Comparison of ENCODE assay signal across 8 cellular contexts in genomic region chr5:35815089-35815936, GRCh38. TPM values are rescaled to one million over a fixed set of nuclear protein-coding genes. Genes with fewer than 3 reads are reported as not detected.
DNase-seq lines count a peak whose midpoint lies in the region; ATAC-seq and TF ChIP-seq lines count a peak whose summit lies in the region.

No MANE protein-coding gene starts in this region.

- CTCF ChIA-PET in A673 (lab: Charles Lee): no interaction called here
- CTCF ChIA-PET in activated CD4-positive, alpha-beta memory T cell treated with anti-CD3 and anti-CD28 coated beads, Interleukin-2, amount 10 ng/mL, durations not matched to agents 7 days and 5 days (lab: Charles Lee): no interaction called here

- BruUV-seq in A673 (replicated peaks; lab: Mats Ljungman, UMichigan): no TSS peak

- TF ChIP-seq EP300 in tibial nerve (IDR thresholded peaks at IDR 0.05): no peak

- POLR2A ChIA-PET in A673 (lab: Charles Lee; ENCODE audit: low non-redundant PET): no interaction called here
- POLR2A ChIA-PET in activated CD4-positive, alpha-beta memory T cell treated with anti-CD3 and anti-CD28 coated beads, Interleukin-2, amount 10 ng/mL, durations not matched to agents 7 days and 5 days (lab: Charles Lee): interaction anchor here (1.0 to 2.1 kb wide), 3 partner anchors 34 to 43 kb away, joined by 3 to 11 read pairs (median 4); no protein-coding TSS in a partner anchor

- H3K36me3 Mint-ChIP-seq in activated CD4-positive, alpha-beta memory T cell treated with anti-CD3 and anti-CD28 coated beads, Interleukin-2, amount 10 ng/mL, durations not matched to agents 7 days and 5 days (ENCODE audit: low read depth): peaks cover 5% of the 10 kb centered on the region

- no peak for TF ChIP-seq POLR2A in tibial nerve (IDR thresholded peaks at IDR 0.05)

- DNase-seq in A673 (ENCODE audit: low spot score): peak; percentile 67
- DNase-seq in ELR (ENCODE audit: low read depth): peak; percentile 69
- peak; percentile 35 for DNase-seq in HT-29 (ENCODE audit: low spot score)
- peak; percentile 63 for DNase-seq in activated CD4-positive, alpha-beta memory T cell treated with anti-CD3 and anti-CD28 coated beads, Interleukin-2, amount 10 ng/mL, durations not matched to agents 7 days and 5 days
- no peak for DNase-seq in lower lobe of right lung
- no peak for DNase-seq in posterior cingulate gyrus
- no peak for DNase-seq in tibial nerve (ENCODE audit: low spot score in 2 of 2)

- WGBS in tibial nerve, 2 donors: 83 to 90% methylated on average over 10 of the region's 10 CpGs

- TF ChIP-seq CTCF in A673 (conservative IDR thresholded peaks at IDR 0.05; ENCODE audit: low read depth, low read length) (peak; percentile 77), lower lobe of right lung (IDR thresholded peaks at IDR 0.05) (peak; percentile 48), tibial nerve (IDR thresholded peaks at IDR 0.05) (no peak)

- no peak overlapping the region for H3K27ac ChIP-seq in A673 (ENCODE audit: low read depth, low read length, poor library complexity, severe bottlenecking)
- H3K27ac ChIP-seq in lower lobe of right lung: no peak overlapping the region
- H3K27ac ChIP-seq in tibial nerve: no peak overlapping the region

- intact Hi-C loops in A673 (cut with micrococcal nuclease; ENCODE audit: unreplicated experiment) (no loop called here), lower lobe of right lung (cut with DNase I) (no loop called here), posterior cingulate gyrus (cut with DNase I) (no loop called here)

- peak in 1 of 2 donors; percentile 57 for ATAC-seq in lower lobe of right lung
- ATAC-seq in HG02840 (IDR thresholded peaks at IDR 0.05; ENCODE audit: low FRiP score, unreplicated experiment): no peak

- no peaks in the 10 kb centered on the region for H3K9me3 Mint-ChIP-seq in activated CD4-positive, alpha-beta memory T cell treated with anti-CD3 and anti-CD28 coated beads, Interleukin-2, amount 10 ng/mL, durations not matched to agents 7 days and 5 days

- H3K27me3 ChIP-seq in A673 (replicated peaks; ENCODE audit: insufficient read depth, low read depth, low read length, poor library complexity): no peaks in the 10 kb centered on the region
- no peaks in the 10 kb centered on the region for H3K27me3 ChIP-seq in lower lobe of right lung (ENCODE audit: low read depth)
- no peaks in the 10 kb centered on the region for H3K27me3 ChIP-seq in tibial nerve

- H3K4me3 ChIP-seq in A673 (ENCODE audit: low read depth, low read length, poor library complexity, severe bottlenecking) (no peak overlapping the region), lower lobe of right lung (no peak overlapping the region), tibial nerve (no peak overlapping the region)

- H3K36me3 ChIP-seq in A673 (ENCODE audit: insufficient read depth, low read length, poor library complexity, severe bottlenecking): no peaks in the 10 kb centered on the region
- no peaks in the 10 kb centered on the region for H3K36me3 ChIP-seq in lower lobe of right lung
- H3K36me3 ChIP-seq in tibial nerve: no peaks in the 10 kb centered on the region

- no peak overlapping the region for H3K27ac Mint-ChIP-seq in activated CD4-positive, alpha-beta memory T cell treated with anti-CD3 and anti-CD28 coated beads, Interleukin-2, amount 10 ng/mL, durations not matched to agents 7 days and 5 days

- no peaks in the 10 kb centered on the region for H3K27me3 Mint-ChIP-seq in activated CD4-positive, alpha-beta memory T cell treated with anti-CD3 and anti-CD28 coated beads, Interleukin-2, amount 10 ng/mL, durations not matched to agents 7 days and 5 days

- peaks cover 47% of the 10 kb centered on the region for H3K4me1 Mint-ChIP-seq in activated CD4-positive, alpha-beta memory T cell treated with anti-CD3 and anti-CD28 coated beads, Interleukin-2, amount 10 ng/mL, durations not matched to agents 7 days and 5 days

- no peak overlapping the region for H3K4me3 Mint-ChIP-seq in activated CD4-positive, alpha-beta memory T cell treated with anti-CD3 and anti-CD28 coated beads, Interleukin-2, amount 10 ng/mL, durations not matched to agents 7 days and 5 days

- H3K9me3 ChIP-seq in A673 (ENCODE audit: low read depth, low read length, poor library complexity, severe bottlenecking) (no peaks in the 10 kb centered on the region), lower lobe of right lung (no peaks in the 10 kb centered on the region), tibial nerve (no peaks in the 10 kb centered on the region)

- no peaks in the 10 kb centered on the region for H3K4me1 ChIP-seq in A673 (ENCODE audit: insufficient read depth, low read length, poor library complexity, severe bottlenecking)
- H3K4me1 ChIP-seq in lower lobe of right lung: peaks cover 5% of the 10 kb centered on the region
- H3K4me1 ChIP-seq in tibial nerve: no peaks in the 10 kb centered on the region

RNA-seq across cellular contexts. Expression of gene IL7R, which starts 41.4 kb away (rescaled TPM):
- total RNA-seq in A673 (2021) (4.2 and 7.7 TPM in 2 replicates), lower lobe of right lung (168 TPM), tibial nerve (1 to 10 TPM; 2.8 to 6.3 (median 5.7) TPM)
- not detected in 2 replicates for total RNA-seq in HT-29 (2014; rRNA removed; shearing (Covaris generic))
- total RNA-seq in activated CD4-positive, alpha-beta memory T cell treated with anti-CD3 and anti-CD28 coated beads, Interleukin-2, amount 10 ng/mL, durations not matched to agents 7 days and 5 days: 100 to 1,000 TPM; 271 to 273 TPM

Comparison
In these comparisons a context has a peak if more than half of its experiments do, and no peak if none do; other contexts are left out.
1. DNase-seq: peak in A673 (single experiment), ELR (single experiment), HT-29 (single experiment) and activated CD4-positive, alpha-beta memory T cell treated with anti-CD3 and anti-CD28 coated beads, Interleukin-2, amount 10 ng/mL, durations not matched to agents 7 days and 5 days (single experiment); none in lower lobe of right lung (single experiment), posterior cingulate gyrus (0 of 10) and tibial nerve (0 of 2).
2. CTCF ChIP-seq: peak in A673 (single experiment) and lower lobe of right lung (single experiment); none in tibial nerve (0 of 5).
3. RNA of gene IL7R, which starts 41.4 kb away (total RNA-seq): 271 to 273 TPM in activated CD4-positive, alpha-beta memory T cell treated with anti-CD3 and anti-CD28 coated beads, Interleukin-2, amount 10 ng/mL, durations not matched to agents 7 days and 5 days and 168 TPM in lower lobe of right lung (single experiment); 4.2 to 7.7 TPM in A673, 2.8 to 6.3 TPM in tibial nerve and not detected in HT-29; every median in the first group is over 10 times any median in the second.